In the genomic region with DNA sequence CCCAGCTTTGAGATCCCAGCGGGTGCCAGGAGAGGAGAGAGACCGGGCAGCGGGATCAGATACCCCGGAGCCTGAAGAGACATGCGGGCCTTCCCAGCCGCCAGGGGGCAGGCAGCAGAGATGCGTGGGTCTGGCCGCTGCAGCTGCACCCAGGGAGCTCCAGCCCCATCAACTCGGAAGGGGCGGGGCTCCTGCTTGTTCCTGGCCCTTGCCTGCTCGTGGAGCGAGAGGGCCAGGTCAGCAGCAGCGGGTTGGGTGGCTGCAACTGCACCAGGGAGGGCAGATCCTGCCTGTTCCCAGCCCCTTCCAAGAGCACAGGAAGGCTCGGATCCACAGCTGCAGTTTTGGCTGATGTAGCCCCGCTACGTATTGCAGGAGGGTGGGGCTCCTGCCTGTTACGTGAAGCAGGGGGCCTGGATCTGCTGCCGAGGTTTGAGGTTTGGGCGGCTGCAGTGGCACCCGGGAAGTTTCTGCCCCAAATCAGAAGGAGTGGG, we compare ENCODE assay signal across 10 cellular contexts.
A peak's percentile ranks its signal among the peaks of the same experiment; 100 is the strongest.
DNase-seq lines count a peak whose midpoint lies in the region; ATAC-seq and TF ChIP-seq lines count a peak whose summit lies in the region.
"Had no signal": no experiment of that assay in that cellular context is flagged by ENCODE, and none has a peak within 500 bp of the region (broad histone marks: within the 10 kb centered on the region; RNA-seq: fewer than 3 reads in every experiment).

No MANE protein-coding gene starts in this region.

- no peaks in the 10 kb centered on the region for H3K27me3 ChIP-seq in WERI-Rb-1 (ENCODE audit: insufficient read depth, low read depth, severe bottlenecking)
- no peaks in the 10 kb centered on the region for H3K27me3 ChIP-seq in upper lobe of left lung

- no peaks in the 10 kb centered on the region for H3K4me1 ChIP-seq in upper lobe of left lung

- POLR2A ChIA-PET in MCF 10A (lab: Yijun Ruan, JAX), result no interaction called here

- TF ChIP-seq CTCF in WERI-Rb-1 (IDR thresholded peaks at IDR 0.05; ENCODE audit: low read depth, low read length) (peak; percentile 26), upper lobe of left lung (IDR thresholded peaks at IDR 0.05) (peak in 1 of 6 experiments; percentile 11), MCF 10A (IDR thresholded peaks at IDR 0.05; ENCODE audit: unreplicated experiment) (no peak)

- ATAC-seq in Right ventricle myocardium superior (ENCODE audit: poor library complexity) (no peak), upper lobe of left lung (ENCODE audit: low FRiP score in 2 of 2) (peak in 1 of 2 donors; percentile 55)

- TF ChIP-seq EP300 in upper lobe of left lung (IDR thresholded peaks at IDR 0.05), result no peak

- CTCF ChIA-PET in MCF 10A (lab: Yijun Ruan, JAX), result interaction anchor here (0.7 kb wide), 2 partner anchors 179 to 430 kb away, joined by 3 read pairs; no protein-coding TSS in a partner anchor

- no peaks in the 10 kb centered on the region for H3K27me3 Mint-ChIP-seq in MCF 10A (ENCODE audit: insufficient read depth, unreplicated experiment)

- H3K9me3 ChIP-seq in WERI-Rb-1 (ENCODE audit: severe bottlenecking) (no peaks in the 10 kb centered on the region), upper lobe of left lung (no peaks in the 10 kb centered on the region)

- H3K36me3 ChIP-seq in WERI-Rb-1, result no peaks in the 10 kb centered on the region
- H3K36me3 ChIP-seq in upper lobe of left lung, result no peaks in the 10 kb centered on the region

- 93 to 96% methylated on average over 12 to 20 of the region's 20 CpGs for WGBS in upper lobe of left lung, 2 donors

- no peak overlapping the region for H3K27ac Mint-ChIP-seq in MCF 10A (ENCODE audit: low read depth, unreplicated experiment)
- H3K27ac Mint-ChIP-seq: memory B cell had no signal

- H3K36me3 Mint-ChIP-seq in MCF 10A (ENCODE audit: insufficient read depth, unreplicated experiment), result no peaks in the 10 kb centered on the region
- H3K36me3 Mint-ChIP-seq: memory B cell had no signal

- BruUV-seq in MCF 10A (replicated peaks; lab: Mats Ljungman, UMichigan), result no TSS peak

- peaks cover 6% of the 10 kb centered on the region for H3K4me1 Mint-ChIP-seq in MCF 10A (ENCODE audit: insufficient read depth, unreplicated experiment)
- H3K4me1 Mint-ChIP-seq: memory B cell had no signal

- H3K9me3 Mint-ChIP-seq in MCF 10A (ENCODE audit: unreplicated experiment), result no peaks in the 10 kb centered on the region
- H3K9me3 Mint-ChIP-seq: memory B cell had no signal

- TF ChIP-seq POLR2A in upper lobe of left lung (IDR thresholded peaks at IDR 0.05), result no peak

- no peak overlapping the region for H3K4me3 Mint-ChIP-seq in MCF 10A (ENCODE audit: unreplicated experiment)
- H3K4me3 Mint-ChIP-seq: memory B cell had no signal

- H3K4me3 ChIP-seq in WERI-Rb-1 (ENCODE audit: low read depth, low read length), result no peak overlapping the region
- peak overlapping the region in 1 of 4 donors; percentile 27 for H3K4me3 ChIP-seq in upper lobe of left lung

- intact Hi-C loops in Right ventricle myocardium superior (cut with DNase I), result no loop called here
- intact Hi-C loops in cardiac septum (cut with DNase I), result no loop called here
- intact Hi-C loops in MCF 10A (cut with micrococcal nuclease), result loop anchor here (5.0 to 10.0 kb wide), 2 partner anchors 532 to 995 kb away; no protein-coding TSS in a partner anchor

- DNase-seq in Right ventricle myocardium superior (peak; percentile 51), cardiac septum (ENCODE audit: low spot score) (no peak), WERI-Rb-1 (peak; percentile 50), iPS-NIHi11 (ENCODE audit: low spot score) (peak; percentile 26), upper lobe of left lung (peak; percentile 21 to 72), Ammon's horn (ENCODE audit: low spot score) (no peak), NCI-H2081 treated with DMSO at 0.1 percent for 48 hours (lab: John Stamatoyannopoulos, UW) (no peak), MCF 10A (ENCODE audit: unreplicated experiment) (no peak)
- DNase-seq: SHP77 had no signal

- H3K27ac ChIP-seq in WERI-Rb-1 (no peak overlapping the region), upper lobe of left lung (no peak overlapping the region)

Comparison
In these comparisons a context has a peak if more than half of its experiments do, and no peak if none do; other contexts are left out.
1. DNase-seq: peak in Right ventricle myocardium superior (single experiment), WERI-Rb-1 (single experiment), iPS-NIHi11 (single experiment) and upper lobe of left lung (2 of 2); none in cardiac septum (single experiment), Ammon's horn (single experiment), NCI-H2081 treated with DMSO at 0.1 percent for 48 hours (single experiment) and MCF 10A (single experiment).